Comparison of ENCODE assay signal across 36 cellular contexts in genomic region chr1:22535399-22535798, GRCh38. TPM values are rescaled to one million over a fixed set of nuclear protein-coding genes. Genes with fewer than 3 reads are reported as not detected.
"Had no signal": no experiment of that assay in that cellular context is flagged by ENCODE, and none has a peak within 500 bp of the region (broad histone marks: within the 10 kb centered on the region; RNA-seq: fewer than 3 reads in every experiment).

No MANE protein-coding gene starts in this region.

- H3K9me3 Mint-ChIP-seq: activated B cell treated with CpG ODN at 0.5 μM for 24 hours; activated CD4-positive, alpha-beta memory T cell treated with anti-CD3 and anti-CD28 coated beads for 36 hours; activated CD4-positive, alpha-beta T cell treated with anti-CD3 and anti-CD28 coated beads, Interleukin-2, amount 10 ng/mL, durations not matched to agents 24 days and 14 days; activated CD8-positive, alpha-beta T cell treated with anti-CD3 and anti-CD28 coated beads for 36 hours; activated naive CD4-positive, alpha-beta T cell treated with anti-CD3 and anti-CD28 coated beads for 36 hours; activated naive CD4-positive, alpha-beta T cell treated with anti-CD3 and anti-CD28 coated beads, Interleukin-2, amount 50 U/mL, for 72 hours; activated naive CD8-positive, alpha-beta T cell treated with anti-CD3 and anti-CD28 coated beads, Interleukin-2, amount 10 ng/mL, durations not matched to agents 7 days and 5 days; activated T-cell treated with anti-CD3 and anti-CD28 coated beads, Interleukin-2, amount 50 U/mL, for 4 hours; activated T-cell treated with anti-CD3 and anti-CD28 coated beads, Interleukin-2, amount 50 U/mL, for 72 hours; activated T-helper 1 cell treated with anti-CD3 and anti-CD28 coated beads, Interleukin-12 subunit alpha, Interleukin-12 subunit beta, Interleukin-2, Interleukin-4 antibody, amounts not matched to agents 30 ng/mL and 10 ng/mL and 1 ng/mL, durations not matched to agents 14 hours and 24 hours and 36 hours; activated T-helper 17 cell treated with anti-CD3 and anti-CD28 coated beads, Interleukin-2, amount 50 U/mL, for 72 hours; T-helper 1 cell treated with Interleukin-12 subunit alpha and Interleukin-12 subunit beta and Interleukin-4 antibody, amounts not matched to agents 30 μg/mL and 1 μg/mL, for 36 hours; T-helper 2 cell treated with Interferon-gamma antibody and Interleukin-4, amounts not matched to agents 5 μg/mL and 100 μg/mL, for 36 hours had no signal

- H3K36me3 Mint-ChIP-seq: activated naive CD4-positive, alpha-beta T cell treated with anti-CD3 and anti-CD28 coated beads, Interleukin-2, amount 50 U/mL, for 72 hours had no signal

- H3K27ac ChIP-seq: adrenal gland, brain microvascular endothelial cell, breast epithelium, VCaP had no signal

- H3K4me1 ChIP-seq: breast epithelium had no signal

- H3K36me3 ChIP-seq: adrenal gland, brain microvascular endothelial cell, breast epithelium had no signal

- H3K27ac Mint-ChIP-seq: activated B cell treated with CpG ODN at 0.5 μM for 24 hours; activated CD4-positive, alpha-beta memory T cell treated with anti-CD3 and anti-CD28 coated beads for 36 hours; activated CD4-positive, alpha-beta T cell treated with anti-CD3 and anti-CD28 coated beads, Interleukin-2, amount 10 ng/mL, durations not matched to agents 24 days and 14 days; activated CD8-positive, alpha-beta T cell treated with anti-CD3 and anti-CD28 coated beads for 36 hours; activated naive CD4-positive, alpha-beta T cell treated with anti-CD3 and anti-CD28 coated beads for 36 hours; activated naive CD8-positive, alpha-beta T cell treated with anti-CD3 and anti-CD28 coated beads, Interleukin-2, amount 10 ng/mL, durations not matched to agents 7 days and 5 days; activated T-cell treated with anti-CD3 and anti-CD28 coated beads, Interleukin-2, amount 50 U/mL, for 72 hours; activated T-helper 1 cell treated with anti-CD3 and anti-CD28 coated beads, Interleukin-12 subunit alpha, Interleukin-12 subunit beta, Interleukin-2, Interleukin-4 antibody, amounts not matched to agents 30 ng/mL and 10 ng/mL and 1 ng/mL, durations not matched to agents 14 hours and 24 hours and 36 hours; activated T-helper 17 cell treated with anti-CD3 and anti-CD28 coated beads, Interleukin-2, amount 50 U/mL, for 72 hours; T-helper 1 cell treated with Interleukin-12 subunit alpha and Interleukin-12 subunit beta and Interleukin-4 antibody, amounts not matched to agents 30 μg/mL and 1 μg/mL, for 36 hours; T-helper 2 cell treated with Interferon-gamma antibody and Interleukin-4, amounts not matched to agents 5 μg/mL and 100 μg/mL, for 36 hours had no signal

- H3K4me3 Mint-ChIP-seq: activated B cell treated with CpG ODN at 0.5 μM for 24 hours; activated CD4-positive, alpha-beta memory T cell treated with anti-CD3 and anti-CD28 coated beads for 36 hours; activated CD4-positive, alpha-beta T cell treated with anti-CD3 and anti-CD28 coated beads, Interleukin-2, amount 10 ng/mL, durations not matched to agents 24 days and 14 days; activated CD8-positive, alpha-beta T cell treated with anti-CD3 and anti-CD28 coated beads for 36 hours; activated naive CD4-positive, alpha-beta T cell treated with anti-CD3 and anti-CD28 coated beads for 36 hours; activated naive CD8-positive, alpha-beta T cell treated with anti-CD3 and anti-CD28 coated beads, Interleukin-2, amount 10 ng/mL, durations not matched to agents 7 days and 5 days; activated T-cell treated with anti-CD3 and anti-CD28 coated beads, Interleukin-2, amount 50 U/mL, for 4 hours; activated T-cell treated with anti-CD3 and anti-CD28 coated beads, Interleukin-2, amount 50 U/mL, for 72 hours; activated T-helper 1 cell treated with anti-CD3 and anti-CD28 coated beads, Interleukin-12 subunit alpha, Interleukin-12 subunit beta, Interleukin-2, Interleukin-4 antibody, amounts not matched to agents 30 ng/mL and 10 ng/mL and 1 ng/mL, durations not matched to agents 14 hours and 24 hours and 36 hours; activated T-helper 17 cell treated with anti-CD3 and anti-CD28 coated beads, Interleukin-2, amount 50 U/mL, for 72 hours; T-helper 1 cell treated with Interleukin-12 subunit alpha and Interleukin-12 subunit beta and Interleukin-4 antibody, amounts not matched to agents 30 μg/mL and 1 μg/mL, for 36 hours; T-helper 2 cell treated with Interferon-gamma antibody and Interleukin-4, amounts not matched to agents 5 μg/mL and 100 μg/mL, for 36 hours had no signal

- ATAC-seq: activated CD8-positive, alpha-beta T cell treated with anti-CD3 and anti-CD28 coated beads for 36 hours; activated naive CD4-positive, alpha-beta T cell treated with anti-CD3 and anti-CD28 coated beads, Interleukin-2, amount 50 U/mL, for 72 hours; activated T-cell treated with anti-CD3 and anti-CD28 coated beads, Interleukin-2, amount 50 U/mL, for 4 hours; activated T-cell treated with anti-CD3 and anti-CD28 coated beads, Interleukin-2, amount 50 U/mL, for 72 hours; activated T-helper 17 cell treated with anti-CD3 and anti-CD28 coated beads, Interleukin-2, amount 50 U/mL, for 72 hours had no signal

- H3K9me3 ChIP-seq: adrenal gland, body of pancreas, breast epithelium had no signal

- H3K4me3 ChIP-seq: adrenal gland, body of pancreas, breast epithelium had no signal

- DNase-seq: activated B cell treated with CpG ODN at 0.5 μM for 24 hours; activated CD4-positive, alpha-beta memory T cell treated with anti-CD3 and anti-CD28 coated beads for 36 hours; activated CD4-positive, alpha-beta T cell treated with anti-CD3 and anti-CD28 coated beads for 4 hours; activated CD4-positive, alpha-beta T cell treated with anti-CD3 and anti-CD28 coated beads, Interleukin-2, amount 10 ng/mL, durations not matched to agents 24 days and 14 days; activated CD4-positive, alpha-beta T cell treated with anti-CD3 and anti-CD28 coated beads, Interleukin-2, amount 50 U/mL, for 1 hour; activated CD4-positive, alpha-beta T cell treated with anti-CD3 and anti-CD28 coated beads, Interleukin-2, amount 50 U/mL, for 4 hours; activated CD4-positive, CD25-positive, alpha-beta regulatory T cell treated with anti-CD3 and anti-CD28 coated beads, Interleukin-2, amount 50 U/mL, for 72 hours; activated CD8-positive, alpha-beta memory T cell treated with anti-CD3 and anti-CD28 coated beads, Interleukin-2, amount 50 U/mL, for 4 hours; activated CD8-positive, alpha-beta T cell treated with anti-CD3 and anti-CD28 coated beads for 36 hours; activated effector memory CD4-positive, alpha-beta T cell treated with anti-CD3 and anti-CD28 coated beads, Interleukin-2, amount 50 U/mL, for 16 hours; activated gamma-delta T cell treated with Interleukin-2 at 50 U/mL for 16 hours; activated naive CD4-positive, alpha-beta T cell; activated naive CD4-positive, alpha-beta T cell treated with anti-CD3 and anti-CD28 coated beads for 36 hours; activated naive CD4-positive, alpha-beta T cell treated with anti-CD3 and anti-CD28 coated beads, Interleukin-2, amount 50 U/mL, for 16 hours; activated naive CD8-positive, alpha-beta T cell treated with anti-CD3 and anti-CD28 coated beads, Interleukin-2, amount 10 ng/mL, durations not matched to agents 7 days and 5 days; activated T-cell treated with anti-CD3 and anti-CD28 coated beads for 4 hours; activated T-cell treated with anti-CD3 and anti-CD28 coated beads, Interleukin-2, amount 50 U/mL, for 1 hour; activated T-cell treated with anti-CD3 and anti-CD28 coated beads, Interleukin-2, amount 50 U/mL, for 4 hours; activated T-cell treated with anti-CD3 and anti-CD28 coated beads, Interleukin-2, amount 50 U/mL, for 72 hours; adrenal gland; amniotic stem cell; brain microvascular endothelial cell; central memory CD4-positive, alpha-beta T cell; T-helper 1 cell; T-helper 2 cell; T-helper 9 cell had no signal

- H3K27me3 Mint-ChIP-seq: activated B cell treated with CpG ODN at 0.5 μM for 24 hours; activated CD4-positive, alpha-beta memory T cell treated with anti-CD3 and anti-CD28 coated beads for 36 hours; activated CD4-positive, alpha-beta T cell treated with anti-CD3 and anti-CD28 coated beads, Interleukin-2, amount 10 ng/mL, durations not matched to agents 24 days and 14 days; activated CD8-positive, alpha-beta T cell treated with anti-CD3 and anti-CD28 coated beads for 36 hours; activated naive CD8-positive, alpha-beta T cell treated with anti-CD3 and anti-CD28 coated beads, Interleukin-2, amount 10 ng/mL, durations not matched to agents 7 days and 5 days; activated T-helper 17 cell treated with anti-CD3 and anti-CD28 coated beads, Interleukin-2, amount 50 U/mL, for 72 hours had no signal

- H3K27me3 ChIP-seq: adrenal gland, body of pancreas, brain microvascular endothelial cell, breast epithelium had no signal

RNA-seq across cellular contexts. Expression of gene EPHA8, which starts 27.9 kb away (rescaled TPM):
- total RNA-seq: activated B cell treated with CpG ODN at 0.5 μM for 24 hours; activated CD4-positive, alpha-beta memory T cell treated with anti-CD3 and anti-CD28 coated beads for 36 hours; activated CD4-positive, alpha-beta T cell treated with anti-CD3 and anti-CD28 coated beads, Interleukin-2, amount 10 ng/mL, durations not matched to agents 24 days and 14 days; activated CD8-positive, alpha-beta memory T cell treated with anti-CD3 and anti-CD28 coated beads for 36 hours; activated CD8-positive, alpha-beta T cell treated with anti-CD3 and anti-CD28 coated beads for 36 hours; activated naive CD4-positive, alpha-beta T cell treated with anti-CD3 and anti-CD28 coated beads for 36 hours; activated naive CD4-positive, alpha-beta T cell treated with anti-CD3 and anti-CD28 coated beads, Interleukin-2, amount 50 U/mL, for 72 hours; activated naive CD8-positive, alpha-beta T cell treated with anti-CD3 and anti-CD28 coated beads, Interleukin-2, amount 10 ng/mL, durations not matched to agents 7 days and 5 days; activated T-cell treated with anti-CD3 and anti-CD28 coated beads, Interleukin-2, amount 50 U/mL, for 4 hours; activated T-cell treated with anti-CD3 and anti-CD28 coated beads, Interleukin-2, amount 50 U/mL, for 72 hours; activated T-helper 1 cell treated with anti-CD3 and anti-CD28 coated beads, Interleukin-12 subunit alpha, Interleukin-12 subunit beta, Interleukin-2, Interleukin-4 antibody, amounts not matched to agents 30 ng/mL and 10 ng/mL and 1 ng/mL, durations not matched to agents 14 hours and 24 hours and 36 hours; activated T-helper 17 cell treated with anti-CD3 and anti-CD28 coated beads, Interleukin-2, amount 50 U/mL, for 72 hours; aorta; breast epithelium had no signal
- polyA plus RNA-seq: aorta had no signal
